ENCODE assay signal across 21 cellular contexts in genomic region chr14:48792376-48793024, GRCh38.
DNase-seq lines count a peak whose midpoint lies in the region; ATAC-seq and TF ChIP-seq lines count a peak whose summit lies in the region.
"Had no signal": no experiment of that assay in that cellular context is flagged by ENCODE, and none has a peak within 500 bp of the region (broad histone marks: within the 10 kb centered on the region; RNA-seq: fewer than 3 reads in every experiment).

No MANE protein-coding gene starts in this region.

- no peak for ATAC-seq in Right ventricle myocardium superior (ENCODE audit: poor library complexity)
- no peak for ATAC-seq in heart right ventricle
- no peak for ATAC-seq in activated T-cell treated with anti-CD3 and anti-CD28 coated beads, Interleukin-2, amount 50 U/mL, for 4 hours
- no peak for ATAC-seq in GM18867 (IDR thresholded peaks at IDR 0.05; ENCODE audit: unreplicated experiment)
- ATAC-seq: stimulated activated effector memory CD8-positive, alpha-beta T cell treated with anti-CD3 and anti-CD28 coated beads, Interleukin-12 subunit alpha, Interleukin-12 subunit beta, amount 100 ng/mL, for 72 hours had no signal

- no peaks in the 10 kb centered on the region for H3K27me3 Mint-ChIP-seq in activated T-cell treated with anti-CD3 and anti-CD28 coated beads, Interleukin-2, amount 50 U/mL, for 4 hours (ENCODE audit: low read depth)
- no peaks in the 10 kb centered on the region for H3K27me3 Mint-ChIP-seq in activated naive CD4-positive, alpha-beta T cell treated with anti-CD3 and anti-CD28 coated beads for 36 hours (ENCODE audit: low read depth)
- H3K27me3 Mint-ChIP-seq: activated CD4-positive, alpha-beta T cell treated with anti-CD3 and anti-CD28 coated beads, Interleukin-2, amount 10 ng/mL, durations not matched to agents 7 days and 5 days; activated naive CD8-positive, alpha-beta T cell; memory B cell; type B pancreatic cell had no signal

- H3K27ac ChIP-seq in heart right ventricle (no peak overlapping the region), RWPE1 (no peak overlapping the region)
- H3K27ac ChIP-seq: cardiac muscle cell had no signal

- 74 to 85% methylated on average over 5 of the region's 5 CpGs for WGBS in heart right ventricle, 2 donors

- TF ChIP-seq CTCF in heart right ventricle (IDR thresholded peaks at IDR 0.05) (no peak), RWPE1 (conservative IDR thresholded peaks at IDR 0.05; ENCODE audit: low read depth) (no peak)

- H3K27me3 ChIP-seq in heart right ventricle = no peaks in the 10 kb centered on the region
- H3K27me3 ChIP-seq: cardiac muscle cell had no signal

- peaks cover 12% of the 10 kb centered on the region for H3K9me3 Mint-ChIP-seq in activated T-cell treated with anti-CD3 and anti-CD28 coated beads, Interleukin-2, amount 50 U/mL, for 4 hours
- peaks cover 10% of the 10 kb centered on the region for H3K9me3 Mint-ChIP-seq in activated naive CD4-positive, alpha-beta T cell treated with anti-CD3 and anti-CD28 coated beads for 36 hours
- H3K9me3 Mint-ChIP-seq: memory B cell had no signal

- H3K4me1 Mint-ChIP-seq in activated T-cell treated with anti-CD3 and anti-CD28 coated beads, Interleukin-2, amount 50 U/mL, for 4 hours (ENCODE audit: low read depth) = no peaks in the 10 kb centered on the region
- no peaks in the 10 kb centered on the region for H3K4me1 Mint-ChIP-seq in activated naive CD4-positive, alpha-beta T cell treated with anti-CD3 and anti-CD28 coated beads for 36 hours (ENCODE audit: low read depth)
- H3K4me1 Mint-ChIP-seq: activated CD4-positive, alpha-beta T cell treated with anti-CD3 and anti-CD28 coated beads, Interleukin-2, amount 10 ng/mL, durations not matched to agents 7 days and 5 days; immature natural killer cell; nephron; stimulated activated effector memory CD8-positive, alpha-beta T cell treated with anti-CD3 and anti-CD28 coated beads, Interleukin-12 subunit alpha, Interleukin-12 subunit beta, amount 100 ng/mL, for 72 hours had no signal

- H3K27ac Mint-ChIP-seq in activated naive CD4-positive, alpha-beta T cell treated with anti-CD3 and anti-CD28 coated beads for 36 hours = no peak overlapping the region
- H3K27ac Mint-ChIP-seq: activated CD4-positive, alpha-beta T cell treated with anti-CD3 and anti-CD28 coated beads, Interleukin-2, amount 10 ng/mL, durations not matched to agents 7 days and 5 days; activated naive CD8-positive, alpha-beta T cell; immature natural killer cell; memory B cell; nephron; stimulated activated effector memory CD8-positive, alpha-beta T cell treated with anti-CD3 and anti-CD28 coated beads, Interleukin-12 subunit alpha, Interleukin-12 subunit beta, amount 100 ng/mL, for 72 hours; type B pancreatic cell had no signal

- POLR2A ChIA-PET in RWPE1 (lab: Yijun Ruan, JAX; ENCODE audit: low non-redundant PET) = no interaction called here

- H3K4me3 ChIP-seq in heart right ventricle = no peak overlapping the region
- H3K4me3 ChIP-seq: cardiac muscle cell had no signal

- no peaks in the 10 kb centered on the region for H3K4me1 ChIP-seq in heart right ventricle

- no peak overlapping the region for H3K4me3 Mint-ChIP-seq in activated T-cell treated with anti-CD3 and anti-CD28 coated beads, Interleukin-2, amount 50 U/mL, for 4 hours
- no peak overlapping the region for H3K4me3 Mint-ChIP-seq in activated naive CD4-positive, alpha-beta T cell treated with anti-CD3 and anti-CD28 coated beads for 36 hours
- H3K4me3 Mint-ChIP-seq: activated CD4-positive, alpha-beta T cell treated with anti-CD3 and anti-CD28 coated beads, Interleukin-2, amount 10 ng/mL, durations not matched to agents 7 days and 5 days; activated naive CD8-positive, alpha-beta T cell; immature natural killer cell; memory B cell; nephron; stimulated activated effector memory CD8-positive, alpha-beta T cell treated with anti-CD3 and anti-CD28 coated beads, Interleukin-12 subunit alpha, Interleukin-12 subunit beta, amount 100 ng/mL, for 72 hours; type B pancreatic cell had no signal

- no peaks in the 10 kb centered on the region for H3K36me3 ChIP-seq in heart right ventricle
- H3K36me3 ChIP-seq: cardiac muscle cell had no signal

- no peaks in the 10 kb centered on the region for H3K36me3 Mint-ChIP-seq in activated T-cell treated with anti-CD3 and anti-CD28 coated beads, Interleukin-2, amount 50 U/mL, for 4 hours (ENCODE audit: insufficient read depth)
- no peaks in the 10 kb centered on the region for H3K36me3 Mint-ChIP-seq in activated naive CD4-positive, alpha-beta T cell treated with anti-CD3 and anti-CD28 coated beads for 36 hours (ENCODE audit: low read depth)
- H3K36me3 Mint-ChIP-seq: activated naive CD8-positive, alpha-beta T cell; immature natural killer cell; memory B cell; stimulated activated effector memory CD8-positive, alpha-beta T cell treated with anti-CD3 and anti-CD28 coated beads, Interleukin-12 subunit alpha, Interleukin-12 subunit beta, amount 100 ng/mL, for 72 hours; type B pancreatic cell had no signal

- peaks cover 0 to 16% (median 0%) of the 10 kb centered on the region in 11 donors for H3K9me3 ChIP-seq in heart right ventricle

- intact Hi-C loops in Right ventricle myocardium superior (cut with DNase I) = no loop called here
- intact Hi-C loops in heart right ventricle (cut with DNase I) = no loop called here
- intact Hi-C loops in activated naive CD4-positive, alpha-beta T cell treated with anti-CD3 and anti-CD28 coated beads for 36 hours (cut with micrococcal nuclease) = no loop called here

- CTCF ChIA-PET in RWPE1 (lab: Yijun Ruan, JAX) = interaction anchor here (0.6 kb wide), 1 partner anchor 22 kb away, joined by 3 read pairs; no protein-coding TSS in a partner anchor
- CTCF ChIA-PET in activated naive CD4-positive, alpha-beta T cell treated with anti-CD3 and anti-CD28 coated beads for 36 hours (lab: Charles Lee) = no interaction called here

- DNase-seq in Right ventricle myocardium superior (peak; percentile 8), heart right ventricle (no peak), RPMI8226 (peak; percentile 8), kidney tubule cell (ENCODE audit: low spot score) (peak; percentile 63), RWPE1 (ENCODE audit: low spot score) (no peak)
- DNase-seq in activated T-cell treated with anti-CD3 and anti-CD28 coated beads, Interleukin-2, amount 50 U/mL, for 4 hours = no peak
- DNase-seq in activated naive CD4-positive, alpha-beta T cell treated with anti-CD3 and anti-CD28 coated beads for 36 hours = no peak
- DNase-seq: activated CD4-positive, alpha-beta T cell treated with anti-CD3 and anti-CD28 coated beads, Interleukin-2, amount 10 ng/mL, durations not matched to agents 7 days and 5 days; activated T-cell treated with anti-CD3 and anti-CD28 coated beads, Interleukin-2, amount 50 U/mL, for 1 hour; DMS79 treated with DMSO at 0.1 percent for 48 hours; immature natural killer cell; NCI-H187 treated with DMSO at 0.1 percent for 48 hours; NCI-H526 treated with DMSO at 0.1 percent for 48 hours; stimulated activated CD4-positive, alpha-beta T cell treated with anti-CD3 and anti-CD28 coated beads, Interleukin-12 subunit alpha, Interleukin-12 subunit beta, amount 100 ng/mL, for 4 hours had no signal

Comparison
In these comparisons a context has a peak if more than half of its experiments do, and no peak if none do; other contexts are left out.
1. DNase-seq: peak in Right ventricle myocardium superior (single experiment), RPMI8226 (single experiment) and kidney tubule cell (single experiment); none in heart right ventricle (0 of 2), RWPE1 (single experiment), activated T-cell treated with anti-CD3 and anti-CD28 coated beads, Interleukin-2, amount 50 U/mL, for 4 hours (single experiment) and activated naive CD4-positive, alpha-beta T cell treated with anti-CD3 and anti-CD28 coated beads for 36 hours (single experiment).